8 cellular contexts compared by ENCODE assay signal in genomic region chr17:47253541-47254402, GRCh38. TPM values are rescaled to one million over a fixed set of nuclear protein-coding genes. Genes with fewer than 3 reads are reported as not detected.
DNase-seq lines count a peak whose midpoint lies in the region; ATAC-seq, FAIRE-seq and TF ChIP-seq lines count a peak whose summit lies in the region.

ITGB3 (plus strand) TSS chr17:47253827; CDS start chr17:47253862, 35 bp downstream.

- peak; percentile 30 for TF ChIP-seq RAD21 in neural cell (conservative IDR thresholded peaks at IDR 0.05)

- H3K4me1 ChIP-seq in PC-3 (ENCODE audit: insufficient read depth, low read length): peaks cover 21% of the 10 kb centered on the region
- H3K4me1 ChIP-seq in stomach: peaks cover 5 to 40% (median 17%) of the 10 kb centered on the region in 4 donors

- peak within 1 kb of the TSS; percentile 91 for H2AFZ ChIP-seq in PC-3 (ENCODE audit: low read length)
- peak within 1 kb of the TSS; percentile 3 for H2AFZ ChIP-seq in neural cell (ENCODE audit: low read depth, low read length)

- TF ChIP-seq CTCF in BJ (IDR thresholded peaks at IDR 0.05; ENCODE audit: insufficient read depth, low read depth, low read length): peak; percentile 45
- TF ChIP-seq CTCF in PC-3 (conservative IDR thresholded peaks at IDR 0.05; ENCODE audit: low read depth, low read length): peak; percentile 57
- TF ChIP-seq CTCF in fibroblast of pulmonary artery (IDR thresholded peaks at IDR 0.05; ENCODE audit: low read length, missing control alignments): peak; percentile 16
- TF ChIP-seq CTCF in neural cell (IDR thresholded peaks at IDR 0.05; ENCODE audit: poor library complexity, severe bottlenecking): peak; percentile 72
- TF ChIP-seq CTCF in stomach (IDR thresholded peaks at IDR 0.05): peak in 2 of 7 experiments; percentile 27 to 56

- no peak for TF ChIP-seq EP300 in neural cell (conservative IDR thresholded peaks at IDR 0.05; ENCODE audit: poor library complexity, severe bottlenecking)
- no peak for TF ChIP-seq EP300 in stomach (IDR thresholded peaks at IDR 0.05)

- H3K27me3 ChIP-seq in BJ (ENCODE audit: control insufficient read depth, insufficient read depth, low read length): no peaks in the 10 kb centered on the region
- H3K27me3 ChIP-seq in PC-3 (ENCODE audit: low read length): peaks cover 4% of the 10 kb centered on the region
- H3K27me3 ChIP-seq in neural cell (ENCODE audit: insufficient read depth, low read depth, low read length): peaks cover 46% of the 10 kb centered on the region
- peaks cover 0 to 47% (median 14%) of the 10 kb centered on the region in 3 donors for H3K27me3 ChIP-seq in stomach

- no peak within 1 kb of the TSS for H3K27ac ChIP-seq in PC-3 (ENCODE audit: low read length)
- H3K27ac ChIP-seq in neural cell (ENCODE audit: low read length): no peak within 1 kb of the TSS
- peak within 1 kb of the TSS; percentile 30 to 89 (median 81) for H3K27ac ChIP-seq in stomach

- H3F3A ChIP-seq in PC-3 (ENCODE audit: low read length, unreplicated experiment) (no peaks in the 10 kb centered on the region), neural cell (ENCODE audit: insufficient read depth, low read length, poor library complexity, severe bottlenecking) (no peaks in the 10 kb centered on the region)

- no peaks in the 10 kb centered on the region for H3K9me2 ChIP-seq in PC-3 (replicated peaks; ENCODE audit: low read length)
- H3K9me2 ChIP-seq in neural cell (ENCODE audit: insufficient read depth, low read length): no peaks in the 10 kb centered on the region

- H4K20me1 ChIP-seq in PC-3 (ENCODE audit: low read length) (no peaks in the 10 kb centered on the region), neural cell (ENCODE audit: insufficient read depth) (no peaks in the 10 kb centered on the region)

- intact Hi-C loops in PC-3 (cut with micrococcal nuclease): loop anchor here (1.0 kb wide), 1 partner anchor 62 kb away; no protein-coding TSS in a partner anchor
- intact Hi-C loops in stomach (cut with DNase I; ENCODE audit: low total_unique reads): no loop called here

- H3K79me2 ChIP-seq in PC-3 (ENCODE audit: low read length) (no peaks in the 10 kb centered on the region), neural cell (replicated peaks; ENCODE audit: insufficient read depth, low read length) (no peaks in the 10 kb centered on the region)

- no TSS peak for BruUV-seq in PC-3 (replicated peaks; lab: Mats Ljungman, UMichigan)

- H3K9me3 ChIP-seq in PC-3 (ENCODE audit: low read length): no peaks in the 10 kb centered on the region
- no peaks in the 10 kb centered on the region for H3K9me3 ChIP-seq in neural cell (ENCODE audit: low read length)
- H3K9me3 ChIP-seq in stomach: no peaks in the 10 kb centered on the region

- H3K4me3 ChIP-seq in BJ (ENCODE audit: low read depth, low read length) (peak within 1 kb of the TSS; percentile 72), PC-3 (ENCODE audit: low read length) (peak within 1 kb of the TSS; percentile 77), fibroblast of pulmonary artery (replicated peaks; ENCODE audit: low read depth, low read length) (peak within 1 kb of the TSS; percentile 66), neural cell (ENCODE audit: low read length) (peak within 1 kb of the TSS; percentile 90), stomach (peak within 1 kb of the TSS; percentile 70 to 81 (median 76))

- H3K36me3 ChIP-seq in BJ (ENCODE audit: control insufficient read depth, insufficient read depth, low read length) (no peaks in the 10 kb centered on the region), PC-3 (ENCODE audit: low read depth, low read length) (no peaks in the 10 kb centered on the region), neural cell (ENCODE audit: insufficient read depth, low read length) (no peaks in the 10 kb centered on the region), stomach (no peaks in the 10 kb centered on the region)

- peak; percentile 4 for FAIRE-seq in GM19239 (lab: Jason Lieb, UNC)

- 1 to 3% (median 2%) methylated on average over 48 to 107 of the region's 112 CpGs for WGBS in stomach, 5 donors

- no peak for TF ChIP-seq POLR2A in stomach (IDR thresholded peaks at IDR 0.05)

- CTCF ChIA-PET in BJ (lab: Yijun Ruan, JAX) (interaction anchor here (0.7 to 2.1 kb wide), 5 partner anchors 10 to 63 kb away, joined by 3 to 7 read pairs (median 4); no protein-coding TSS in a partner anchor), PC-3 (lab: Charles Lee) (interaction anchor here (0.5 kb wide), 1 partner anchor 121 kb away, joined by 3 read pairs; no protein-coding TSS in a partner anchor)

- H3K4me2 ChIP-seq in PC-3 (ENCODE audit: low read length) (peak within 1 kb of the TSS; percentile 97), neural cell (ENCODE audit: low read length) (peak within 1 kb of the TSS; percentile 41)

- ATAC-seq in HG03520 (IDR thresholded peaks at IDR 0.05; ENCODE audit: unreplicated experiment) (peak; percentile 76), PC-3 (peak; percentile 96)

- H3K9ac ChIP-seq in PC-3 (ENCODE audit: low read length) (0 out of 2 replicates have a peak within 1 kb of the TSS, but pooled peaks have one; percentile 16), neural cell (ENCODE audit: low read length) (peak within 1 kb of the TSS; percentile 54)

- no peak for DNase-seq in BJ (ENCODE audit: low read depth)
- DNase-seq in GM19239 (ENCODE audit: insufficient read length, low spot score): peak; percentile 86
- peak; percentile 84 for DNase-seq in PC-3
- peak; percentile 50 for DNase-seq in activated T-helper 1 cell treated with Interleukin-2 at 50 U/mL for 16 hours (ENCODE audit: low read depth)
- peak; percentile 83 for DNase-seq in fibroblast of pulmonary artery (ENCODE audit: low read depth)
- peak; percentile 74 for DNase-seq in stomach

- POLR2A ChIA-PET in BJ (lab: Charles Lee): no interaction called here
- POLR2A ChIA-PET in PC-3 (lab: Charles Lee; ENCODE audit: unreplicated experiment): no interaction called here

TF ChIP-seq in neural cell, 6 proteins besides CTCF, POLR2A, EP300 and RAD21:
- no peak for TF ChIP-seq TAF1 (IDR thresholded peaks at IDR 0.05; ENCODE audit: low read depth)
- TF ChIP-seq REST (IDR thresholded peaks at IDR 0.05; ENCODE audit: borderline replicate concordance): peak; percentile 10
- no peak for TF ChIP-seq POLR2AphosphoS5 (IDR thresholded peaks at IDR 0.05)
- no peak for TF ChIP-seq EZH2 (IDR thresholded peaks at IDR 0.05; ENCODE audit: borderline replicate concordance, insufficient read depth, low read length, poor library complexity, severe bottlenecking)
- peak; percentile 28 for TF ChIP-seq SMC3 (conservative IDR thresholded peaks at IDR 0.05; ENCODE audit: poor library complexity)
- peak; percentile 49 for TF ChIP-seq MXI1 (conservative IDR thresholded peaks at IDR 0.05; ENCODE audit: poor library complexity, severe bottlenecking)

RNA-seq across cellular contexts. Expression of gene ITGB3, which starts in this region (rescaled TPM):
- polyA plus RNA-seq in BJ (2011; rRNA removed) (5.4 and 6.3 TPM in 2 replicates), neural cell (0.06 TPM in 1 of 2 replicates, not detected in the other), stomach (1 to 10 TPM; 1.0 to 3.1 (median 1.7) TPM)
- polyA minus RNA-seq in BJ (2011; rRNA and poly(A)+ RNA removed): 7.6 and 8.8 TPM in 2 replicates
- total RNA-seq in PC-3 (2014; rRNA removed) (0.36 and 0.69 TPM in 2 replicates), stomach (10 to 100 TPM in 3 of 5 donors, 1 to 10 TPM in 1, not detected in 1; 7.1 to 29.8 (median 23.6) TPM)
- polyA minus RNA-seq in neural cell: 0.23 and 0.49 TPM in 2 replicates

Comparison
In these comparisons a context has a peak if more than half of its experiments do, and no peak if none do; other contexts are left out.
1. Peak in DNase-seq, ATAC-seq, H3K4me3 ChIP-seq, H3K9ac ChIP-seq and H3K4me2 ChIP-seq in PC-3; RNA of the gene not detected or under 1 TPM.
2. H3K27ac ChIP-seq: peak in stomach (5 of 5); none in PC-3 (single experiment) and neural cell (single experiment).
3. Peak in every context shown above with its lines, with median percentiles within 50 percentile points of each other: H3K4me3 ChIP-seq.